1 cellular context compared by ENCODE assay signal in genomic region chr19:11239377-11240000, GRCh38.
TF ChIP-seq lines count a peak whose summit lies in the region.

Gene ANGPTL8, plus strand, starts transcription at chr19:11239619. Its CDS starts 19 bp downstream, at chr19:11239638.

TF ChIP-seq in HepG2, 621 proteins besides CTCF, POLR2A, EP300 and RAD21 (continued from another document and continues in another):
- TF ChIP-seq ZNF609 (CRISPR knock-in tag; IDR thresholded peaks at IDR 0.05; ENCODE audit: borderline replicate concordance) (peak; percentile 96), ZFY (CRISPR knock-in tag; IDR thresholded peaks at IDR 0.05) (peak; percentile 92), MXD4 (CRISPR knock-in tag; IDR thresholded peaks at IDR 0.05) (peak; percentile 85; the same call in 1 of the 2 replicates), ZNF629 (CRISPR knock-in tag; conservative IDR thresholded peaks at IDR 0.05) (peak; percentile 38; the same call in 1 of the 2 replicates), ZNF251 (CRISPR knock-in tag; IDR thresholded peaks at IDR 0.05) (peak; percentile 71; the same call in 1 of the 2 replicates), ZNF274 (CRISPR knock-in tag; IDR thresholded peaks at IDR 0.05) (peak; percentile 75; the same call in 1 of the 2 replicates), FOSL2 (CRISPR knock-in tag; IDR thresholded peaks at IDR 0.05) (peak; percentile 88), MYNN (CRISPR knock-in tag; IDR thresholded peaks at IDR 0.05; ENCODE audit: low read depth) (0 out of 2 replicates have a peak, but pooled peaks have one; percentile 85), NR2F1 (CRISPR knock-in tag; IDR thresholded peaks at IDR 0.05) (peak; percentile 87 to 94), AGO2 (optimal IDR thresholded peaks at IDR 0.05; ENCODE audit: low read depth, low read length) (peak; percentile 89), SMAD1 (CRISPR knock-in tag; IDR thresholded peaks at IDR 0.05; ENCODE audit: borderline replicate concordance, low read depth) (no peak), ZBTB26 (CRISPR knock-in tag; IDR thresholded peaks at IDR 0.05; ENCODE audit: borderline replicate concordance) (peak; percentile 83), ZNF569 (CRISPR knock-in tag; IDR thresholded peaks at IDR 0.05; ENCODE audit: borderline replicate concordance) (no peak), ZNF652 (CRISPR knock-in tag; IDR thresholded peaks at IDR 0.05; ENCODE audit: borderline replicate concordance, low read depth) (no peak), ZMAT5 (CRISPR knock-in tag; IDR thresholded peaks at IDR 0.05; ENCODE audit: borderline replicate concordance, low read depth) (no peak), REXO4 (CRISPR knock-in tag; IDR thresholded peaks at IDR 0.05; ENCODE audit: borderline replicate concordance) (peak; percentile 68; the same call in 1 of the 2 replicates), SSRP1 (CRISPR knock-in tag; IDR thresholded peaks at IDR 0.05) (no peak), SIX1 (CRISPR knock-in tag; IDR thresholded peaks at IDR 0.05; ENCODE audit: borderline replicate concordance) (peak; percentile 51; the same call in 1 of the 2 replicates), TRIM24 (CRISPR knock-in tag; IDR thresholded peaks at IDR 0.05) (peak; percentile 76; the same call in 1 of the 2 replicates), SP1 (IDR thresholded peaks at IDR 0.05) (no peak), SP1 (CRISPR knock-in tag; IDR thresholded peaks at IDR 0.05) (no peak), KDM4B (CRISPR knock-in tag; IDR thresholded peaks at IDR 0.05) (peak; percentile 84), ZNF772 (CRISPR knock-in tag; IDR thresholded peaks at IDR 0.05) (peak; percentile 93; the same call in 1 of the 2 replicates), KMT2B (CRISPR knock-in tag; IDR thresholded peaks at IDR 0.05) (peak; percentile 76), ATF3 (CRISPR knock-in tag; IDR thresholded peaks at IDR 0.05) (peak; percentile 81), ZNF761 (CRISPR knock-in tag; conservative IDR thresholded peaks at IDR 0.05) (peak; percentile 85), ZGPAT (CRISPR knock-in tag; IDR thresholded peaks at IDR 0.05) (peak; percentile 98), ZNF225 (CRISPR knock-in tag; IDR thresholded peaks at IDR 0.05) (peak; percentile 97; the same call in 1 of the 2 replicates), ZNF839 (CRISPR knock-in tag; IDR thresholded peaks at IDR 0.05; ENCODE audit: borderline replicate concordance) (no peak; the same call in 1 of the 2 replicates), THYN1 (CRISPR knock-in tag; IDR thresholded peaks at IDR 0.05; ENCODE audit: borderline replicate concordance, low read depth) (no peak), ZNF280B (CRISPR knock-in tag; IDR thresholded peaks at IDR 0.05; ENCODE audit: borderline replicate concordance) (peak; percentile 93), NR2F2 (IDR thresholded peaks at IDR 0.05; ENCODE audit: borderline replicate concordance, low read depth) (peak; percentile 91; the same call in 1 of the 2 replicates), KAT8 (CRISPR knock-in tag; IDR thresholded peaks at IDR 0.05) (peak; percentile 87; the same call in 1 of the 2 replicates), PHF21A (CRISPR knock-in tag; IDR thresholded peaks at IDR 0.05) (peak; percentile 97), SNRNP70 (IDR thresholded peaks at IDR 0.05; ENCODE audit: low read depth, low read length) (no peak), SRSF4 (IDR thresholded peaks at IDR 0.05; ENCODE audit: low read depth, low read length, poor library complexity, severe bottlenecking) (no peak), NONO (IDR thresholded peaks at IDR 0.05) (no peak), NONO (CRISPR knock-in tag; conservative IDR thresholded peaks at IDR 0.05) (peak; percentile 97), HDAC6 (IDR thresholded peaks at IDR 0.05; ENCODE audit: low read depth, low read length) (no peak), ZNF780A (CRISPR knock-in tag; IDR thresholded peaks at IDR 0.05) (peak; percentile 74), NPAS2 (CRISPR knock-in tag; IDR thresholded peaks at IDR 0.05; ENCODE audit: borderline replicate concordance) (no peak), RFX5 (IDR thresholded peaks at IDR 0.05; ENCODE audit: low read depth, low read length) (no peak), ZNF235 (CRISPR knock-in tag; IDR thresholded peaks at IDR 0.05; ENCODE audit: borderline replicate concordance) (peak; percentile 73; the same call in 1 of the 2 replicates), MTF2 (CRISPR knock-in tag; IDR thresholded peaks at IDR 0.05; ENCODE audit: borderline replicate concordance) (no peak), TEF (CRISPR knock-in tag; IDR thresholded peaks at IDR 0.05) (no peak), ZBTB38 (CRISPR knock-in tag; IDR thresholded peaks at IDR 0.05) (peak; percentile 80; the same call in 1 of the 2 replicates), SMYD3 (CRISPR knock-in tag; IDR thresholded peaks at IDR 0.05) (peak; percentile 23; the same call in 1 of the 2 replicates), KIAA2018 (CRISPR knock-in tag; IDR thresholded peaks at IDR 0.05; ENCODE audit: borderline replicate concordance) (no peak), HHEX (CRISPR knock-in tag; IDR thresholded peaks at IDR 0.05) (peak; percentile 65; the same call in 1 of the 2 replicates)
